Comparison of ENCODE assay signal across 35 cellular contexts in genomic region chr16:49645263-49645662, GRCh38.
"Had no signal": no experiment of that assay in that cellular context is flagged by ENCODE, and none has a peak within 500 bp of the region (broad histone marks: within the 10 kb centered on the region; RNA-seq: fewer than 3 reads in every experiment).

No MANE protein-coding gene starts in this region.

- DNase-seq: Kasumi-1, MG63, MM.1S, MV-4-11, NCI-H1048, NCI-H1092, NCI-H1092 treated with DMSO at 0.1 percent for 48 hours, NCI-H1105, NCI-H1105 treated with DMSO at 0.1 percent for 48 hours, NCI-H1417, NCI-H1417 treated with DMSO at 0.1 percent for 48 hours, NCI-H1436, NCI-H1436 treated with DMSO at 0.1 percent for 48 hours, NCI-H146, NCI-H1694, NCI-H1694 treated with DMSO at 0.1 percent for 48 hours, NCI-H187, NCI-H187 treated with DMSO at 0.1 percent for 48 hours, NCI-H1930, NCI-H2029, NCI-H2029 treated with DMSO at 0.1 percent for 48 hours, NCI-H2081, NCI-H2081 treated with DMSO at 0.1 percent for 48 hours, NCI-H2107, NCI-H2171, NCI-H2171 treated with DMSO at 0.1 percent for 48 hours, NCI-H2227 treated with DMSO at 0.1 percent for 48 hours, NCI-H226, NCI-H345, NCI-H446, NCI-H446 treated with DMSO at 0.1 percent for 48 hours, NCI-H510A, NCI-H510A treated with DMSO at 0.1 percent for 48 hours, NCI-H524, NCI-H524 treated with DMSO at 0.1 percent for 48 hours had no signal

- H3K4me3 ChIP-seq: MG63 had no signal

- H3K36me3 ChIP-seq: MG63 had no signal

- H3K27me3 ChIP-seq: MG63 had no signal
